11 cellular contexts compared by ENCODE assay signal in the genomic region with DNA sequence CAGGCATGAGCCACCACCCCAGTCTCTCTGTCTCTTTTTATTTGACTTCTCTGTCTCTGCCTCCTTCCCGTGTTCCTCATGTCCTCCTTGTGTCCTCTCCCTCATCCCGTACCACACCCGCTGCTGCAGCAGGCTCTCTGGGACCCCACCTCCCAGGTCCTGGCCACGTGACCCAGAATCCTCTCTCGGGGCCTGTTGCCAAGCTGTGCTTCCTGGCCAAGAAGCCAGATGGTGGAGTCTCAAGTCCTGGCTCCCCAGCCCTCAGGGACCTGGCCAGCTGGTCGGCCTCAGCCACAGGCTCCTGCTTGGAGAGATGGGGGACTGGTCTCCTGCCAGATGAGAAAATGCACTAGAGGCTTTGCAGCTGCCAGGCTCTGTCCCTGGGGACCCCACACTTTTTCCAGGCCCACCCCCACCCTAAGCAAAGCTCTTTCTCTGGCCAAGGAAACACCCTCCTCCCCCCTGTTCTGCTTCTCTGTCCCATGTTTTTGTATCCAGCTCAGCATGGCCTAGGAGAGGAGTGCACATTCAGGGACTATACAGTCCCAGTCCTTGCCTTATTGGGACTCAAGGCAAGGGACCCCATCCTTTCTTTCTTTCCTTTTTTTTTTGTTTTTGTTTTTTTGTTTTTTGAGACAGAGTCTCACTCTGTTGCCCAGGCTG. TPM values are rescaled to one million over a fixed set of nuclear protein-coding genes. Genes with fewer than 3 reads are reported as not detected.
DNase-seq lines count a peak whose midpoint lies in the region; ATAC-seq and TF ChIP-seq lines count a peak whose summit lies in the region.
"Had no signal": no experiment of that assay in that cellular context is flagged by ENCODE, and none has a peak within 500 bp of the region (broad histone marks: within the 10 kb centered on the region; RNA-seq: fewer than 3 reads in every experiment).

No MANE protein-coding gene starts in this region.

- no peaks in the 10 kb centered on the region for H3K36me3 Mint-ChIP-seq in T-helper 17 cell (ENCODE audit: low read depth)

- DNase-seq in MG63 (peak; percentile 74), T-helper 17 cell (no peak), hepatocyte (ENCODE audit: low spot score) (peak; percentile 44), upper lobe of left lung (peak; percentile 30 to 88), COLO668 (lab: John Stamatoyannopoulos, UW; ENCODE audit: unreplicated experiment) (no peak), PC-9 (no peak)
- DNase-seq: dermis blood vessel endothelial cell, EL, HCEC 1CT had no signal

- no peaks in the 10 kb centered on the region for H3K36me3 ChIP-seq in MG63
- no peaks in the 10 kb centered on the region for H3K36me3 ChIP-seq in hepatocyte (replicated peaks; ENCODE audit: insufficient read depth, low read depth)
- no peaks in the 10 kb centered on the region for H3K36me3 ChIP-seq in upper lobe of left lung
- no peaks in the 10 kb centered on the region for H3K36me3 ChIP-seq in PC-9 (ENCODE audit: low read depth)

- TF ChIP-seq CTCF in hepatocyte (IDR thresholded peaks at IDR 0.05; ENCODE audit: poor library complexity) (no peak), upper lobe of left lung (IDR thresholded peaks at IDR 0.05) (no peak), PC-9 (conservative IDR thresholded peaks at IDR 0.05) (no peak)

- H2AFZ ChIP-seq in hepatocyte (no peak overlapping the region), PC-9 (no peak overlapping the region)

- ATAC-seq in T-helper 17 cell, result no peak
- peak; percentile 41 to 67 for ATAC-seq in upper lobe of left lung (ENCODE audit: low FRiP score in 2 of 2)
- ATAC-seq in GM21447 (IDR thresholded peaks at IDR 0.05; ENCODE audit: unreplicated experiment), result no peak
- ATAC-seq: activated CD4-positive, CD25-positive, alpha-beta regulatory T cell treated with anti-CD3 and anti-CD28 coated beads, Interleukin-2, amount 50 U/mL, for 24 hours had no signal

- no peak overlapping the region for H3K4me2 ChIP-seq in hepatocyte
- no peak overlapping the region for H3K4me2 ChIP-seq in PC-9

- TF ChIP-seq POLR2A in upper lobe of left lung (IDR thresholded peaks at IDR 0.05), result no peak

- POLR2A ChIA-PET in PC-9 (lab: Charles Lee; ENCODE audit: unreplicated experiment), result no interaction called here

- H3K9me2 ChIP-seq in hepatocyte (replicated peaks; ENCODE audit: insufficient read depth), result no peaks in the 10 kb centered on the region
- no peaks in the 10 kb centered on the region for H3K9me2 ChIP-seq in PC-9 (ENCODE audit: insufficient read depth)

- H3K4me3 ChIP-seq in MG63 (no peak overlapping the region), hepatocyte (no peak overlapping the region), upper lobe of left lung (no peak overlapping the region), PC-9 (no peak overlapping the region)

- H3K27me3 ChIP-seq in MG63, result 0 out of 2 replicates have a peak, but pooled peaks cover 3% of the 10 kb centered on the region
- no peaks in the 10 kb centered on the region for H3K27me3 ChIP-seq in hepatocyte
- no peaks in the 10 kb centered on the region for H3K27me3 ChIP-seq in upper lobe of left lung
- H3K27me3 ChIP-seq in PC-9 (ENCODE audit: insufficient read depth, low read depth), result no peaks in the 10 kb centered on the region

- H3K27ac ChIP-seq in hepatocyte, result no peak overlapping the region
- peak overlapping the region in 1 of 4 donors; percentile 59 for H3K27ac ChIP-seq in upper lobe of left lung
- no peak overlapping the region for H3K27ac ChIP-seq in PC-9

- no peak overlapping the region for H3K4me3 Mint-ChIP-seq in T-helper 17 cell

- no TSS peak for BruUV-seq in PC-9 (replicated peaks; lab: Mats Ljungman, UMichigan)

- H3K4me1 Mint-ChIP-seq in T-helper 17 cell, result no peaks in the 10 kb centered on the region

- intact Hi-C loops in PC-9 (cut with micrococcal nuclease; ENCODE audit: unreplicated experiment), result no loop called here

- no peaks in the 10 kb centered on the region; the same call in 1 of the 2 replicates for H3K9me3 ChIP-seq in MG63
- H3K9me3 ChIP-seq in T-helper 17 cell (ENCODE audit: control insufficient read depth, low read length, poor library complexity, severe bottlenecking), result no peaks in the 10 kb centered on the region
- H3K9me3 ChIP-seq in hepatocyte (ENCODE audit: low read depth), result no peaks in the 10 kb centered on the region
- H3K9me3 ChIP-seq in upper lobe of left lung, result peaks cover 0 to 4% (median 0%) of the 10 kb centered on the region in 4 donors
- no peaks in the 10 kb centered on the region for H3K9me3 ChIP-seq in PC-9 (ENCODE audit: insufficient read depth, low read depth)

- H3K4me1 ChIP-seq in hepatocyte (ENCODE audit: insufficient read depth) (no peaks in the 10 kb centered on the region), upper lobe of left lung (peaks cover 0 to 4% (median 0%) of the 10 kb centered on the region in 4 donors), PC-9 (replicated peaks; ENCODE audit: insufficient read depth) (no peaks in the 10 kb centered on the region)

- H3K27ac Mint-ChIP-seq in T-helper 17 cell, result peak overlapping the region; percentile 37

- WGBS in hepatocyte (ENCODE audit: low lambda C conversion rate, missing lambda C conversion rate), result 81% methylated on average over 6 of the region's 6 CpGs
- WGBS in upper lobe of left lung, 2 donors, result 50 to 51% methylated on average over 6 of the region's 6 CpGs

- CTCF ChIA-PET in PC-9 (lab: Charles Lee), result interaction anchor here (0.6 kb wide), 1 partner anchor 79 kb away, joined by 3 read pairs; no protein-coding TSS in a partner anchor

- H4K20me1 ChIP-seq in hepatocyte (ENCODE audit: insufficient read depth, poor library complexity, severe bottlenecking) (no peaks in the 10 kb centered on the region), PC-9 (ENCODE audit: insufficient read depth) (no peaks in the 10 kb centered on the region)

- peaks cover 13% of the 10 kb centered on the region for H3K27me3 Mint-ChIP-seq in T-helper 17 cell

- no peak for TF ChIP-seq EP300 in upper lobe of left lung (IDR thresholded peaks at IDR 0.05)

- H3K79me2 ChIP-seq in hepatocyte (no peaks in the 10 kb centered on the region), PC-9 (ENCODE audit: low read depth) (no peaks in the 10 kb centered on the region)

- no peaks in the 10 kb centered on the region; the same call in 1 of the 2 replicates for H3F3A ChIP-seq in PC-9 (ENCODE audit: insufficient read depth, low read depth)

RNA-seq across cellular contexts. Expression of a gene that starts 34.3 kb away (rescaled TPM):
- total RNA-seq in MG63 (2014; rRNA removed; shearing (Covaris generic); ENCODE audit: low replicate concordance), result 61.7 and 105 TPM in 2 replicates
- total RNA-seq in T-helper 17 cell, result 100 to 1,000 TPM; 124 to 141 TPM
- total RNA-seq in hepatocyte, result 22.6 and 44.6 TPM in 2 replicates
- 81.3 and 83.6 TPM in 2 replicates for polyA plus RNA-seq in hepatocyte
- total RNA-seq in upper lobe of left lung, result 100 to 1,000 TPM in 2 of 6 donors, 10 to 100 TPM in 4; 60.6 to 232 (median 90.2) TPM
- total RNA-seq in PC-9 (2021), result 90.1 and 93.7 TPM in 2 replicates

RNA-seq across cellular contexts. Expression of a gene that starts 58.8 kb away (rescaled TPM):
- 12.9 and 26.5 TPM in 2 replicates for total RNA-seq in MG63 (2014; rRNA removed; shearing (Covaris generic); ENCODE audit: low replicate concordance)
- total RNA-seq in T-helper 17 cell (100 to 1,000 TPM; 198 to 230 TPM), hepatocyte (45.6 and 50.2 TPM in 2 replicates), upper lobe of left lung (100 to 1,000 TPM; 125 to 541 (median 401) TPM), PC-9 (2021) (163 and 203 TPM in 2 replicates)
- polyA plus RNA-seq in hepatocyte, result 163 and 185 TPM in 2 replicates

Comparison
In these comparisons a context has a peak if more than half of its experiments do, and no peak if none do; other contexts are left out.
1. DNase-seq: peak in MG63 (single experiment), hepatocyte (single experiment) and upper lobe of left lung (2 of 2); none in T-helper 17 cell (0 of 3), COLO668 (single experiment) and PC-9 (0 of 2).
2. ATAC-seq: peak in upper lobe of left lung (2 of 2); none in T-helper 17 cell (single experiment) and GM21447 (single experiment).